In the genomic region with DNA sequence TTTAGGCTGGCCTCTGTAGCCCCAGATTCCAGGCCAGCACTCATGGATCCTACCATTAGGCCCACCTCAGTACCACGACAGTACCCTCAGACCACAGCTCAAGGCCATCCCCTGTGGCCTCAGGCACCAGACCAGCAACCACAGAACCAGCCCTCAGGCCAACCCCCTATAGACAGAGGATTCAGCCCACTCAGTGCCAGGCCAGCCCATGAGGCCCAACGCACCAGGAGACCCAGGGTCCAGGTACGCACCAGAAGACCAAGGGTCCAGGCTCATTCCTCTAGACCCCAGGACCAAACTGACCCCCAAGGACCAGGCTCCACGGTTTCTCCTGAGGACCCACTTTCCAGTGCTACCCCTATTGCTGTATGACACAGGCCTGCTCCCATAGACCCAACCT, we compare ENCODE assay signal across 9 cellular contexts. TPM values are rescaled to one million over a fixed set of nuclear protein-coding genes. Genes with fewer than 3 reads are reported as not detected.
"Had no signal": no experiment of that assay in that cellular context is flagged by ENCODE, and none has a peak within 500 bp of the region (broad histone marks: within the 10 kb centered on the region; RNA-seq: fewer than 3 reads in every experiment).

No MANE protein-coding gene starts in this region.

- ATAC-seq: GM23338 had no signal

- H3K4me3 ChIP-seq: GM23338 had no signal

- H2AFZ ChIP-seq: GM23338 had no signal

- H3K4me2 ChIP-seq: GM23338 had no signal

- DNase-seq: H9, HCEC 1CT, KBM-7 had no signal

- FAIRE-seq: H1, H54, HTR-8/SVneo had no signal

RNA-seq across cellular contexts. Expression of gene MAGEC2, which starts 39.5 kb away (rescaled TPM):
- total RNA-seq: GM23338, H1, H9, HT-29 had no signal
- polyA plus RNA-seq: GM23338, H1, IgD-negative memory B cell had no signal
